12 cellular contexts compared by ENCODE assay signal in genomic region chr1:225422795-225423517, GRCh38. TPM values are rescaled to one million over a fixed set of nuclear protein-coding genes. Genes with fewer than 3 reads are reported as not detected.
DNase-seq lines count a peak whose midpoint lies in the region; ATAC-seq, FAIRE-seq and TF ChIP-seq lines count a peak whose summit lies in the region.
"Had no signal": no experiment of that assay in that cellular context is flagged by ENCODE, and none has a peak within 500 bp of the region (broad histone marks: within the 10 kb centered on the region; RNA-seq: fewer than 3 reads in every experiment).

No MANE protein-coding gene starts in this region.

- H3K4me3 ChIP-seq in LNCaP clone FGC (ENCODE audit: low read depth, low read length) (peak overlapping the region; percentile 36), K562 (no peak overlapping the region), neural cell (ENCODE audit: low read length) (peak overlapping the region; percentile 95)
- H3K4me3 ChIP-seq: cardiac muscle cell had no signal

- TF ChIP-seq POLR2A in K562 (conservative IDR thresholded peaks at IDR 0.05) = no peak

- CTCF ChIA-PET in K562 (lab: Yijun Ruan, JAX; ENCODE audit: low intra/inter-chr PET ratio) = no interaction called here

- H3K79me2 ChIP-seq in K562 (ENCODE audit: control insufficient read depth, insufficient read depth, low read length) (peaks cover 97% of the 10 kb centered on the region), neural cell (replicated peaks; ENCODE audit: insufficient read depth, low read length) (peaks cover 90% of the 10 kb centered on the region)

- H3K9me3 ChIP-seq in K562 (replicated peaks; ENCODE audit: control insufficient read depth, insufficient read depth, low read depth, low read length) (no peaks in the 10 kb centered on the region), neural cell (ENCODE audit: low read length) (no peaks in the 10 kb centered on the region)

- no peaks in the 10 kb centered on the region for H3K9me2 ChIP-seq in neural cell (ENCODE audit: insufficient read depth, low read length)

- WGBS in K562 (ENCODE audit: insufficient coverage, low coverage, missing lambda C conversion rate) = 78% methylated on average over 7 of the region's 7 CpGs

- H3K4me2 ChIP-seq in K562 (ENCODE audit: insufficient read depth, low read length) (no peak overlapping the region), neural cell (ENCODE audit: low read length) (no peak overlapping the region)

- H2AFZ ChIP-seq in K562 (ENCODE audit: low read depth, low read length) = no peak overlapping the region
- no peak overlapping the region for H2AFZ ChIP-seq in neural cell (ENCODE audit: low read depth, low read length)

- TF ChIP-seq CTCF in LNCaP clone FGC (IDR thresholded peaks at IDR 0.05; ENCODE audit: control insufficient read depth, extremely low read depth, insufficient read depth) (no peak), K562 (IDR thresholded peaks at IDR 0.05 in 2 of 3, conservative IDR thresholded peaks at IDR 0.05 in 1 of 3; ENCODE audit: insufficient read depth in 2 of 3, low read depth in 1 of 3, low read length in 3 of 3) (no peak), neural cell (IDR thresholded peaks at IDR 0.05; ENCODE audit: poor library complexity, severe bottlenecking) (no peak)

- FAIRE-seq in K562 (lab: Jason Lieb, UNC) = no peak
- FAIRE-seq: kidney had no signal

- H3K27ac ChIP-seq in K562 (ENCODE audit: extremely low read depth, low read depth, low read length) (peak overlapping the region; percentile 24; the same call in 2 of the 3 replicates), neural cell (ENCODE audit: low read length) (no peak overlapping the region)
- H3K27ac ChIP-seq: cardiac muscle cell had no signal

- no peak for ATAC-seq in K562
- ATAC-seq in HG03457 (IDR thresholded peaks at IDR 0.05; ENCODE audit: unreplicated experiment) = no peak

- POLR2A ChIA-PET in K562 (lab: Yijun Ruan, JAX) = interaction anchor here (0.7 to 1.3 kb wide), 5 partner anchors 9 to 25 kb away, joined by 3 to 5 read pairs (median 3); no protein-coding TSS in a partner anchor

- DNase-seq in DMS79 treated with DMSO at 0.1 percent for 48 hours (lab: John Stamatoyannopoulos, UW) = peak; percentile 36
- no peak for DNase-seq in DMS79 (lab: John Stamatoyannopoulos, UW)
- DNase-seq in LNCaP clone FGC (ENCODE audit: low read depth) = peak; percentile 31
- no peak for DNase-seq in K562 (ENCODE audit: extremely low read depth in 1 of 4, low spot score in 3 of 4)
- DNase-seq in NCI-H1105 (lab: John Stamatoyannopoulos, UW) = no peak
- no peak for DNase-seq in amygdala (lab: John Stamatoyannopoulos, UW)
- DNase-seq: 8988T; activated CD8-positive, alpha-beta memory T cell treated with anti-CD3 and anti-CD28 coated beads, Interleukin-2, amount 50 U/mL, for 48 hours; kidney had no signal

- TF ChIP-seq EP300 in K562 (IDR thresholded peaks at IDR 0.05; ENCODE audit: low read length) (no peak), neural cell (conservative IDR thresholded peaks at IDR 0.05; ENCODE audit: poor library complexity, severe bottlenecking) (no peak)

- intact Hi-C loops in K562 (cut with micrococcal nuclease) = no loop called here

- in situ Hi-C loops in K562 (cut with MboI) = no loop called here

- H3K4me1 ChIP-seq in K562 (replicated peaks in 1 of 2; ENCODE audit: control insufficient read depth in 2 of 2, insufficient read depth in 2 of 2, low read length in 2 of 2) = peaks cover 17 to 28% of the 10 kb centered on the region in 2 experiments

- TF ChIP-seq RAD21 in K562 (CRISPR knock-in tag; conservative IDR thresholded peaks at IDR 0.05 in 1 of 2, IDR thresholded peaks at IDR 0.05 in 1 of 2) = no peak
- TF ChIP-seq RAD21 in neural cell (conservative IDR thresholded peaks at IDR 0.05) = no peak

- H4K20me1 ChIP-seq in K562 (replicated peaks; ENCODE audit: control insufficient read depth, insufficient read depth, low read length) (peaks cover 36% of the 10 kb centered on the region), neural cell (ENCODE audit: insufficient read depth) (peaks cover 37% of the 10 kb centered on the region)

- H3K9me1 ChIP-seq in K562 (ENCODE audit: control insufficient read depth, insufficient read depth, low read length) = peaks cover 10% of the 10 kb centered on the region

- no TSS peak for BruUV-seq in K562 (replicated peaks; lab: Mats Ljungman, UMichigan)

- peak overlapping the region in 1 of 2 experiments; percentile 6; a peak in 2 of 4 replicates for H3K9ac ChIP-seq in K562 (ENCODE audit: insufficient read depth in 1 of 2, low read depth in 2 of 2, low read length in 2 of 2)
- no peak overlapping the region for H3K9ac ChIP-seq in neural cell (ENCODE audit: low read length)

- H3K27me3 ChIP-seq in K562 (ENCODE audit: control insufficient read depth in 2 of 2, insufficient read depth in 2 of 2, low read length in 2 of 2) = no peaks in the 10 kb centered on the region
- H3K27me3 ChIP-seq in neural cell (ENCODE audit: insufficient read depth, low read depth, low read length) = no peaks in the 10 kb centered on the region

- peaks cover 77% of the 10 kb centered on the region for H3K36me3 ChIP-seq in K562 (ENCODE audit: control insufficient read depth, insufficient read depth, low read length)
- H3K36me3 ChIP-seq in neural cell (ENCODE audit: insufficient read depth, low read length) = peaks cover 9% of the 10 kb centered on the region

- no peaks in the 10 kb centered on the region for H3F3A ChIP-seq in neural cell (ENCODE audit: insufficient read depth, low read length, poor library complexity, severe bottlenecking)

TF ChIP-seq in K562, 482 proteins besides CTCF, POLR2A, EP300 and RAD21:
- TF ChIP-seq ARID3A (IDR thresholded peaks at IDR 0.05; ENCODE audit: borderline replicate concordance, low read depth, low read length) = no peak
TF ChIP-seq in K562: peak in this region for 0.

TF ChIP-seq in neural cell, 6 proteins besides CTCF, POLR2A, EP300 and RAD21:
- no peak for TF ChIP-seq MXI1 (conservative IDR thresholded peaks at IDR 0.05; ENCODE audit: poor library complexity, severe bottlenecking)
- no peak for TF ChIP-seq POLR2AphosphoS5 (IDR thresholded peaks at IDR 0.05)
- no peak for TF ChIP-seq TAF1 (IDR thresholded peaks at IDR 0.05; ENCODE audit: low read depth)
- TF ChIP-seq EZH2 (IDR thresholded peaks at IDR 0.05; ENCODE audit: borderline replicate concordance, insufficient read depth, low read length, poor library complexity, severe bottlenecking) = no peak
- TF ChIP-seq REST (IDR thresholded peaks at IDR 0.05; ENCODE audit: borderline replicate concordance) = no peak
- TF ChIP-seq SMC3 (conservative IDR thresholded peaks at IDR 0.05; ENCODE audit: poor library complexity) = no peak

RNA-seq across cellular contexts. Expression of gene LBR, which starts 4.9 kb away (rescaled TPM):
- total RNA-seq in K562 (2011; cell fraction: chromatin; rRNA removed; ENCODE audit: low replicate concordance) = 218 and 419 TPM in 2 replicates
- 192 and 198 TPM in 2 replicates for total RNA-seq in K562 (2011; cell fraction: nucleolus; rRNA removed)
- 268 and 304 TPM in 2 replicates for total RNA-seq in K562 (2011; cell fraction: nucleoplasm; rRNA removed)
- total RNA-seq in K562 (2014; rRNA removed) (102 and 116 TPM in 2 replicates), K562 (2014; rRNA removed; fragmentation: Illumina TruSeq; extraction: Trizol) (205 and 234 TPM in 2 replicates), K562 (2015; rRNA removed; fragmentation: Illumina TruSeq; extraction: Trizol) (177 and 192 TPM in 2 replicates), K562 (2021) (229 and 235 TPM in 2 replicates)
- polyA plus RNA-seq in K562 (2011; rRNA removed) (170 and 197 TPM in 2 replicates), K562 (2014; fragmentation: Illumina TruSeq; extraction: Trizol) (160 and 197 TPM in 2 replicates), K562 (2014; fragmentation: Nextera tagmentation; extraction: Ambion mirVana) (100 to 1,000 TPM; 203 to 217 TPM), K562 (2014; rRNA removed) (144 and 147 TPM in 2 replicates), neural cell (143 and 156 TPM in 2 replicates)
- polyA plus RNA-seq in K562 (2011; cell fraction: cytosol; rRNA removed) = 90.3 and 164 TPM in 2 replicates
- 137 and 143 TPM in 2 replicates for polyA plus RNA-seq in K562 (2011; cell fraction: nucleus; rRNA removed)
- 106 and 154 TPM in 2 replicates for polyA plus RNA-seq in K562 (2012)
- 186 and 194 TPM in 2 replicates for polyA minus RNA-seq in K562 (2011; rRNA and poly(A)+ RNA removed)
- polyA minus RNA-seq in K562 (2011; cell fraction: cytosol; rRNA and poly(A)+ RNA removed) = 95.8 and 96.2 TPM in 2 replicates
- 102 and 157 TPM in 2 replicates for polyA minus RNA-seq in K562 (2011; cell fraction: nucleus; rRNA and poly(A)+ RNA removed)
- polyA minus RNA-seq in neural cell = 163 and 173 TPM in 2 replicates

Comparison
In these comparisons a context has a peak if more than half of its experiments do, and no peak if none do; other contexts are left out.
1. DNase-seq: peak in DMS79 treated with DMSO at 0.1 percent for 48 hours (single experiment) and LNCaP clone FGC (single experiment); none in DMS79 (single experiment), K562 (0 of 4), NCI-H1105 (single experiment) and amygdala (0 of 56).